Comparison of ENCODE assay signal across 8 cellular contexts in genomic region chr10:15088428-15089261, GRCh38. TPM values are rescaled to one million over a fixed set of nuclear protein-coding genes. Genes with fewer than 3 reads are reported as not detected.
DNase-seq lines count a peak whose midpoint lies in the region; ATAC-seq and TF ChIP-seq lines count a peak whose summit lies in the region.

Gene ACBD7 (minus strand): TSS chr10:15088776. CDS start chr10:15088728, 48 bp downstream.

- TF ChIP-seq CTCF in fibroblast of villous mesenchyme (IDR thresholded peaks at IDR 0.05; ENCODE audit: insufficient read depth, low read depth, low read length) (peak; percentile 48), neural crest cell (conservative IDR thresholded peaks at IDR 0.05) (peak; percentile 59)

- H3K4me3 ChIP-seq in fibroblast of villous mesenchyme (ENCODE audit: low read depth, low read length), result peak within 1 kb of the TSS; percentile 67

- peaks cover 7% of the 10 kb centered on the region for H3K27me3 Mint-ChIP-seq in activated T-helper 2 cell treated with anti-CD3 and anti-CD28 coated beads, Interferon-gamma antibody, Interleukin-2, Interleukin-4, amounts not matched to agents 10 μg/mL and 5 μg/mL and 100 μg/mL, durations not matched to agents 14 hours and 24 hours and 36 hours (ENCODE audit: low read depth)
- peaks cover 4% of the 10 kb centered on the region for H3K27me3 Mint-ChIP-seq in neural crest cell (ENCODE audit: low read depth)
- H3K27me3 Mint-ChIP-seq in stimulated activated naive CD8-positive, alpha-beta T cell treated with anti-CD3 and anti-CD28 coated beads, Interleukin-15, amount 100 ng/mL, for 72 hours, result no peaks in the 10 kb centered on the region

- peak within 1 kb of the TSS; percentile 67 for H3K4me3 Mint-ChIP-seq in activated T-helper 2 cell treated with anti-CD3 and anti-CD28 coated beads, Interferon-gamma antibody, Interleukin-2, Interleukin-4, amounts not matched to agents 10 μg/mL and 5 μg/mL and 100 μg/mL, durations not matched to agents 14 hours and 24 hours and 36 hours (ENCODE audit: low read depth)
- H3K4me3 Mint-ChIP-seq in neural crest cell, result peak within 1 kb of the TSS; percentile 83
- H3K4me3 Mint-ChIP-seq in stimulated activated naive CD8-positive, alpha-beta T cell treated with anti-CD3 and anti-CD28 coated beads, Interleukin-15, amount 100 ng/mL, for 72 hours, result peak within 1 kb of the TSS; percentile 80 to 82

- DNase-seq in DMS79 treated with DMSO at 0.1 percent for 48 hours (lab: John Stamatoyannopoulos, UW) (peak; percentile 50), KG1 (lab: John Stamatoyannopoulos, UW) (peak; percentile 60), RPMI8226 (peak; percentile 92), fibroblast of villous mesenchyme (ENCODE audit: low read depth) (peak; percentile 74), neural crest cell (ENCODE audit: low read depth, low spot score) (peak; percentile 78)
- DNase-seq in activated T-helper 2 cell treated with anti-CD3 and anti-CD28 coated beads, Interferon-gamma antibody, Interleukin-2, Interleukin-4, amounts not matched to agents 10 μg/mL and 5 μg/mL and 100 μg/mL, durations not matched to agents 14 hours and 24 hours and 36 hours (ENCODE audit: low spot score), result peak; percentile 79
- peak; percentile 86 to 89 for DNase-seq in stimulated activated naive CD8-positive, alpha-beta T cell treated with anti-CD3 and anti-CD28 coated beads, Interleukin-15, amount 100 ng/mL, for 72 hours

- ATAC-seq in GM21723 (IDR thresholded peaks at IDR 0.05; ENCODE audit: unreplicated experiment), result peak; percentile 99
- peak; percentile 99 for ATAC-seq in stimulated activated naive CD8-positive, alpha-beta T cell treated with anti-CD3 and anti-CD28 coated beads, Interleukin-15, amount 100 ng/mL, for 72 hours

- intact Hi-C loops in activated T-helper 2 cell treated with anti-CD3 and anti-CD28 coated beads, Interferon-gamma antibody, Interleukin-2, Interleukin-4, amounts not matched to agents 10 μg/mL and 5 μg/mL and 100 μg/mL, durations not matched to agents 14 hours and 24 hours and 36 hours (cut with micrococcal nuclease), result loop anchor here (1.0 kb wide), 1 partner anchor 9 kb away; the partner anchor contains the start of gene RPP38

- no peak within 1 kb of the TSS for H3K27ac Mint-ChIP-seq in activated T-helper 2 cell treated with anti-CD3 and anti-CD28 coated beads, Interferon-gamma antibody, Interleukin-2, Interleukin-4, amounts not matched to agents 10 μg/mL and 5 μg/mL and 100 μg/mL, durations not matched to agents 14 hours and 24 hours and 36 hours
- no peak within 1 kb of the TSS for H3K27ac Mint-ChIP-seq in neural crest cell (ENCODE audit: unreplicated experiment)
- H3K27ac Mint-ChIP-seq in stimulated activated naive CD8-positive, alpha-beta T cell treated with anti-CD3 and anti-CD28 coated beads, Interleukin-15, amount 100 ng/mL, for 72 hours, result peak within 1 kb of the TSS in 1 of 2 donors; percentile 52

- no peaks in the 10 kb centered on the region for H3K4me1 Mint-ChIP-seq in activated T-helper 2 cell treated with anti-CD3 and anti-CD28 coated beads, Interferon-gamma antibody, Interleukin-2, Interleukin-4, amounts not matched to agents 10 μg/mL and 5 μg/mL and 100 μg/mL, durations not matched to agents 14 hours and 24 hours and 36 hours (ENCODE audit: low read depth)
- H3K4me1 Mint-ChIP-seq in neural crest cell, result peaks cover 8% of the 10 kb centered on the region
- no peaks in the 10 kb centered on the region for H3K4me1 Mint-ChIP-seq in stimulated activated naive CD8-positive, alpha-beta T cell treated with anti-CD3 and anti-CD28 coated beads, Interleukin-15, amount 100 ng/mL, for 72 hours

- no peaks in the 10 kb centered on the region for H3K9me3 Mint-ChIP-seq in activated T-helper 2 cell treated with anti-CD3 and anti-CD28 coated beads, Interferon-gamma antibody, Interleukin-2, Interleukin-4, amounts not matched to agents 10 μg/mL and 5 μg/mL and 100 μg/mL, durations not matched to agents 14 hours and 24 hours and 36 hours
- no peaks in the 10 kb centered on the region for H3K9me3 Mint-ChIP-seq in neural crest cell
- H3K9me3 Mint-ChIP-seq in stimulated activated naive CD8-positive, alpha-beta T cell treated with anti-CD3 and anti-CD28 coated beads, Interleukin-15, amount 100 ng/mL, for 72 hours, result no peaks in the 10 kb centered on the region

- H3K36me3 Mint-ChIP-seq in activated T-helper 2 cell treated with anti-CD3 and anti-CD28 coated beads, Interferon-gamma antibody, Interleukin-2, Interleukin-4, amounts not matched to agents 10 μg/mL and 5 μg/mL and 100 μg/mL, durations not matched to agents 14 hours and 24 hours and 36 hours (ENCODE audit: low read depth), result no peaks in the 10 kb centered on the region
- H3K36me3 Mint-ChIP-seq in neural crest cell (ENCODE audit: low read depth), result peaks cover 6% of the 10 kb centered on the region

RNA-seq across cellular contexts. Expression of gene ACBD7, which starts in this region (rescaled TPM):
- 3.6 and 4.8 TPM in 2 replicates for total RNA-seq in activated T-helper 2 cell treated with anti-CD3 and anti-CD28 coated beads, Interferon-gamma antibody, Interleukin-2, Interleukin-4, amounts not matched to agents 10 μg/mL and 5 μg/mL and 100 μg/mL, durations not matched to agents 14 hours and 24 hours and 36 hours
- 0.97 and 1.3 TPM in 2 replicates for total RNA-seq in fibroblast of villous mesenchyme
- total RNA-seq in neural crest cell, result 11.8 and 12.0 TPM in 2 replicates

Comparison
In these comparisons a context has a peak if more than half of its experiments do, and no peak if none do; other contexts are left out.
1. Peak in every context shown above with its lines: DNase-seq, ATAC-seq and H3K4me3 ChIP-seq.